1 cellular context compared by ENCODE assay signal in the genomic region with DNA sequence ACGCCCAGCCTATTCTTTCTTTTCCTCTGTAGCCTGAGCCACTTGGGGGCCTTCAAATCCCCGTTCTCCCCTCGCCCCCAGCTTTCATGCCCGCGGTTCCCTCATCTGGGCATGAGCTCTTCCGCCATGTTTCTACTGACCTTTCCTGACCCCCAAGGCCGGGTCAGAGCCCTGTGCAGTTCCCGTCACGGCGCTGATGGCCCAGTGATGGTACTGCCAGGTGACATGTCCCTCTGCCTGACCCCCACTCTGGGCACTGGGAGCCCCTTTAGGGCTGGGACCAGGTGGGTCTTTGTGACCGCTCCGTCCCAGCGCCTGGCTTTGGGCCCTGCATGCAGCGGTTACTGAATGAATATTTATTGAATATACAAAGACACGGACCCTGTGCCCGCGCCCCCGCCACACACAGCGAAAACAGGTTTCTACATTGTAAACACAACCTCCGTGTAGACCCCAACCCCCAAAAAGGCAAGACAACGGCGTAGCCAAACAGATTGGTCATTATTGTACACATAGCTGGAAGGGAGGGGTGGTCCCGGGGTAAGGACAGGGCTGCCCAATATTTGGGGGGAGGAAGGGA.
TF ChIP-seq lines count a peak whose summit lies in the region.

No MANE protein-coding gene starts in this region.

TF ChIP-seq in HepG2, 621 proteins besides CTCF, POLR2A, EP300 and RAD21 (continued from another document and continues in another):
- TF ChIP-seq, protein P1, sequence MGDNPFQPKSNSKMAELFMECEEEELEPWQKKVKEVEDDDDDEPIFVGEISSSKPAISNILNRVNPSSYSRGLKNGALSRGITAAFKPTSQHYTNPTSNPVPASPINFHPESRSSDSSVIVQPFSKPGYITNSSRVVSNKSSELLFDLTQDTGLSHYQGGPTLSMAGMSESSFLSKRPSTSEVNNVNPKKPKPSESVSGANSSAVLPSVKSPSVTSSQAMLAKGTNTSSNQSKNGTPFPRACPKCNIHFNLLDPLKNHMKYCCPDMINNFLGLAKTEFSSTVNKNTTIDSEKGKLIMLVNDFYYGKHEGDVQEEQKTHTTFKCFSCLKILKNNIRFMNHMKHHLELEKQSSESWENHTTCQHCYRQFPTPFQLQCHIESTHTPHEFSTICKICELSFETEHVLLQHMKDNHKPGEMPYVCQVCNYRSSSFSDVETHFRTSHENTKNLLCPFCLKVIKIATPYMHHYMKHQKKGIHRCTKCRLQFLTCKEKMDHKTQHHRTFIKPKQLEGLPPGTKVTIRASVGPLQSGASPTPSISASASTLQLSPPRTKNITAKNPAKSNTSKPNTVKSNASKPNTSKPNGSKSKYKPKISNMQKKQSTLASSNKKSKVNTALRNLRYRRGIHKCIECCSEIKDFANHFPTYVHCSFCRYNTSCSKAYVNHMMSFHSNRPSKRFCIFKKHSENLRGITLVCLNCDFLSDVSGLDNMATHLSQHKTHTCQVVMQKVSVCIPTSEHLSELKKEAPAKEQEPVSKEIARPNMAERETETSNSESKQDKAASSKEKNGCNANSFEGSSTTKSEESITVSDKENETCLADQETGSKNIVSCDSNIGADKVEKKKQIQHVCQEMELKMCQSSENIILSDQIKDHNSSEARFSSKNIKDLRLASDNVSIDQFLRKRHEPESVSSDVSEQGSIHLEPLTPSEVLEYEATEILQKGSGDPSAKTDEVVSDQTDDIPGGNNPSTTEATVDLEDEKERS (CRISPR knock-in tag; IDR thresholded peaks at IDR 0.05) = 0 out of 2 replicates have a peak, but pooled peaks have one; percentile 39
- TF ChIP-seq, protein P2, sequence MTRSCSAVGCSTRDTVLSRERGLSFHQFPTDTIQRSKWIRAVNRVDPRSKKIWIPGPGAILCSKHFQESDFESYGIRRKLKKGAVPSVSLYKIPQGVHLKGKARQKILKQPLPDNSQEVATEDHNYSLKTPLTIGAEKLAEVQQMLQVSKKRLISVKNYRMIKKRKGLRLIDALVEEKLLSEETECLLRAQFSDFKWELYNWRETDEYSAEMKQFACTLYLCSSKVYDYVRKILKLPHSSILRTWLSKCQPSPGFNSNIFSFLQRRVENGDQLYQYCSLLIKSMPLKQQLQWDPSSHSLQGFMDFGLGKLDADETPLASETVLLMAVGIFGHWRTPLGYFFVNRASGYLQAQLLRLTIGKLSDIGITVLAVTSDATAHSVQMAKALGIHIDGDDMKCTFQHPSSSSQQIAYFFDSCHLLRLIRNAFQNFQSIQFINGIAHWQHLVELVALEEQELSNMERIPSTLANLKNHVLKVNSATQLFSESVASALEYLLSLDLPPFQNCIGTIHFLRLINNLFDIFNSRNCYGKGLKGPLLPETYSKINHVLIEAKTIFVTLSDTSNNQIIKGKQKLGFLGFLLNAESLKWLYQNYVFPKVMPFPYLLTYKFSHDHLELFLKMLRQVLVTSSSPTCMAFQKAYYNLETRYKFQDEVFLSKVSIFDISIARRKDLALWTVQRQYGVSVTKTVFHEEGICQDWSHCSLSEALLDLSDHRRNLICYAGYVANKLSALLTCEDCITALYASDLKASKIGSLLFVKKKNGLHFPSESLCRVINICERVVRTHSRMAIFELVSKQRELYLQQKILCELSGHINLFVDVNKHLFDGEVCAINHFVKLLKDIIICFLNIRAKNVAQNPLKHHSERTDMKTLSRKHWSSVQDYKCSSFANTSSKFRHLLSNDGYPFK (CRISPR knock-in tag; IDR thresholded peaks at IDR 0.05; ENCODE audit: borderline replicate concordance) = 0 out of 2 replicates have a peak, but pooled peaks have one; percentile 9
- no peak for TF ChIP-seq TSC22D2 (CRISPR knock-in tag; IDR thresholded peaks at IDR 0.05; ENCODE audit: borderline replicate concordance)
- no peak for TF ChIP-seq ZNF724P (CRISPR knock-in tag; IDR thresholded peaks at IDR 0.05; ENCODE audit: borderline replicate concordance)
- no peak for TF ChIP-seq MBNL3 (CRISPR knock-in tag; conservative IDR thresholded peaks at IDR 0.05)
- no peak for TF ChIP-seq ATF7-NPFF (CRISPR knock-in tag; IDR thresholded peaks at IDR 0.05; ENCODE audit: low read depth)
- no peak for TF ChIP-seq ZNF333 (CRISPR knock-in tag; IDR thresholded peaks at IDR 0.05; ENCODE audit: borderline replicate concordance)
- no peak for TF ChIP-seq ZSCAN20 (CRISPR knock-in tag; IDR thresholded peaks at IDR 0.05; ENCODE audit: borderline replicate concordance)
- TF ChIP-seq ZNF234 (CRISPR knock-in tag; conservative IDR thresholded peaks at IDR 0.05) = no peak
- peak; percentile 33; the same call in 1 of the 2 replicates for TF ChIP-seq ZNF619 (CRISPR knock-in tag; IDR thresholded peaks at IDR 0.05)
- TF ChIP-seq, protein P3, sequence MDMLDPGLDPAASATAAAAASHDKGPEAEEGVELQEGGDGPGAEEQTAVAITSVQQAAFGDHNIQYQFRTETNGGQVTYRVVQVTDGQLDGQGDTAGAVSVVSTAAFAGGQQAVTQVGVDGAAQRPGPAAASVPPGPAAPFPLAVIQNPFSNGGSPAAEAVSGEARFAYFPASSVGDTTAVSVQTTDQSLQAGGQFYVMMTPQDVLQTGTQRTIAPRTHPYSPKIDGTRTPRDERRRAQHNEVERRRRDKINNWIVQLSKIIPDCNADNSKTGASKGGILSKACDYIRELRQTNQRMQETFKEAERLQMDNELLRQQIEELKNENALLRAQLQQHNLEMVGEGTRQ (IDR thresholded peaks at IDR 0.05; ENCODE audit: low read depth, low read length) = no peak
- TF ChIP-seq, protein P3 (CRISPR knock-in tag; IDR thresholded peaks at IDR 0.05; ENCODE audit: borderline replicate concordance) = 0 out of 2 replicates have a peak, but pooled peaks have one; percentile 27
- TF ChIP-seq ZNF331 (CRISPR knock-in tag; IDR thresholded peaks at IDR 0.05) = no peak
- no peak for TF ChIP-seq ZNF570 (CRISPR knock-in tag; IDR thresholded peaks at IDR 0.05; ENCODE audit: borderline replicate concordance)
- TF ChIP-seq ZNF337 (CRISPR knock-in tag; IDR thresholded peaks at IDR 0.05; ENCODE audit: borderline replicate concordance, low read depth) = no peak
- TF ChIP-seq ZNF317 (CRISPR knock-in tag; IDR thresholded peaks at IDR 0.05) = 0 out of 2 replicates have a peak, but pooled peaks have one; percentile 1
- TF ChIP-seq ONECUT2 (CRISPR knock-in tag; IDR thresholded peaks at IDR 0.05) = no peak
- no peak for TF ChIP-seq ZNF816 (CRISPR knock-in tag; IDR thresholded peaks at IDR 0.05; ENCODE audit: borderline replicate concordance)
- no peak for TF ChIP-seq DPF2 (CRISPR knock-in tag; IDR thresholded peaks at IDR 0.05; ENCODE audit: borderline replicate concordance, low read depth)
- TF ChIP-seq CENPT (CRISPR knock-in tag; IDR thresholded peaks at IDR 0.05; ENCODE audit: low read depth) = no peak
- TF ChIP-seq GTF3A (CRISPR knock-in tag; conservative IDR thresholded peaks at IDR 0.05) = no peak
- TF ChIP-seq, protein P4, sequence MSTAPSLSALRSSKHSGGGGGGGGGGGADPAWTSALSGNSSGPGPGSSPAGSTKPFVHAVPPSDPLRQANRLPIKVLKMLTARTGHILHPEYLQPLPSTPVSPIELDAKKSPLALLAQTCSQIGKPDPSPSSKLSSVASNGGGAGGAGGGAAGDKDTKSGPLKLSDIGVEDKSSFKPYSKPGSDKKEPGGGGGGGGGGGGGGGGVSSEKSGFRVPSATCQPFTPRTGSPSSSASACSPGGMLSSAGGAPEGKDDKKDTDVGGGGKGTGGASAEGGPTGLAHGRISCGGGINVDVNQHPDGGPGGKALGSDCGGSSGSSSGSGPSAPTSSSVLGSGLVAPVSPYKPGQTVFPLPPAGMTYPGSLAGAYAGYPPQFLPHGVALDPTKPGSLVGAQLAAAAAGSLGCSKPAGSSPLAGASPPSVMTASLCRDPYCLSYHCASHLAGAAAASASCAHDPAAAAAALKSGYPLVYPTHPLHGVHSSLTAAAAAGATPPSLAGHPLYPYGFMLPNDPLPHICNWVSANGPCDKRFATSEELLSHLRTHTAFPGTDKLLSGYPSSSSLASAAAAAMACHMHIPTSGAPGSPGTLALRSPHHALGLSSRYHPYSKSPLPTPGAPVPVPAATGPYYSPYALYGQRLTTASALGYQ (CRISPR knock-in tag; IDR thresholded peaks at IDR 0.05) = no peak
- TF ChIP-seq ARNT2 (CRISPR knock-in tag; IDR thresholded peaks at IDR 0.05; ENCODE audit: low read depth) = no peak
- TF ChIP-seq ZNF292 (CRISPR knock-in tag; IDR thresholded peaks at IDR 0.05; ENCODE audit: borderline replicate concordance, low read depth) = no peak
- no peak for TF ChIP-seq SMARCE1 (IDR thresholded peaks at IDR 0.05; ENCODE audit: borderline replicate concordance)
- TF ChIP-seq DNMT1 (CRISPR knock-in tag; IDR thresholded peaks at IDR 0.05) = no peak
- TF ChIP-seq GABPA (IDR thresholded peaks at IDR 0.05; ENCODE audit: low read depth, low read length) = no peak
- TF ChIP-seq GABPA (CRISPR knock-in tag; IDR thresholded peaks at IDR 0.05; ENCODE audit: low read depth) = no peak
- TF ChIP-seq, protein P5, sequence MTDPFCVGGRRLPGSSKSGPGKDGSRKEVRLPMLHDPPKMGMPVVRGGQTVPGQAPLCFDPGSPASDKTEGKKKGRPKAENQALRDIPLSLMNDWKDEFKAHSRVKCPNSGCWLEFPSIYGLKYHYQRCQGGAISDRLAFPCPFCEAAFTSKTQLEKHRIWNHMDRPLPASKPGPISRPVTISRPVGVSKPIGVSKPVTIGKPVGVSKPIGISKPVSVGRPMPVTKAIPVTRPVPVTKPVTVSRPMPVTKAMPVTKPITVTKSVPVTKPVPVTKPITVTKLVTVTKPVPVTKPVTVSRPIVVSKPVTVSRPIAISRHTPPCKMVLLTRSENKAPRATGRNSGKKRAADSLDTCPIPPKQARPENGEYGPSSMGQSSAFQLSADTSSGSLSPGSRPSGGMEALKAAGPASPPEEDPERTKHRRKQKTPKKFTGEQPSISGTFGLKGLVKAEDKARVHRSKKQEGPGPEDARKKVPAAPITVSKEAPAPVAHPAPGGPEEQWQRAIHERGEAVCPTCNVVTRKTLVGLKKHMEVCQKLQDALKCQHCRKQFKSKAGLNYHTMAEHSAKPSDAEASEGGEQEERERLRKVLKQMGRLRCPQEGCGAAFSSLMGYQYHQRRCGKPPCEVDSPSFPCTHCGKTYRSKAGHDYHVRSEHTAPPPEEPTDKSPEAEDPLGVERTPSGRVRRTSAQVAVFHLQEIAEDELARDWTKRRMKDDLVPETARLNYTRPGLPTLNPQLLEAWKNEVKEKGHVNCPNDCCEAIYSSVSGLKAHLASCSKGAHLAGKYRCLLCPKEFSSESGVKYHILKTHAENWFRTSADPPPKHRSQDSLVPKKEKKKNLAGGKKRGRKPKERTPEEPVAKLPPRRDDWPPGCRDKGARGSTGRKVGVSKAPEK (CRISPR knock-in tag; IDR thresholded peaks at IDR 0.05; ENCODE audit: borderline replicate concordance) = no peak
- TF ChIP-seq TRIM24 (CRISPR knock-in tag; IDR thresholded peaks at IDR 0.05) = no peak
- TF ChIP-seq TOE1 (CRISPR knock-in tag; IDR thresholded peaks at IDR 0.05) = no peak
- TF ChIP-seq KLF16 (CRISPR knock-in tag; IDR thresholded peaks at IDR 0.05) = no peak
- TF ChIP-seq MTF2 (CRISPR knock-in tag; IDR thresholded peaks at IDR 0.05; ENCODE audit: borderline replicate concordance) = no peak
- no peak for TF ChIP-seq TCF7L2 (IDR thresholded peaks at IDR 0.05; ENCODE audit: low read depth, low read length)
- TF ChIP-seq NFRKB (IDR thresholded peaks at IDR 0.05) = no peak
- no peak for TF ChIP-seq ATF7 (IDR thresholded peaks at IDR 0.05)
- no peak for TF ChIP-seq ATF7 (CRISPR knock-in tag; IDR thresholded peaks at IDR 0.05)
- TF ChIP-seq, protein P6, sequence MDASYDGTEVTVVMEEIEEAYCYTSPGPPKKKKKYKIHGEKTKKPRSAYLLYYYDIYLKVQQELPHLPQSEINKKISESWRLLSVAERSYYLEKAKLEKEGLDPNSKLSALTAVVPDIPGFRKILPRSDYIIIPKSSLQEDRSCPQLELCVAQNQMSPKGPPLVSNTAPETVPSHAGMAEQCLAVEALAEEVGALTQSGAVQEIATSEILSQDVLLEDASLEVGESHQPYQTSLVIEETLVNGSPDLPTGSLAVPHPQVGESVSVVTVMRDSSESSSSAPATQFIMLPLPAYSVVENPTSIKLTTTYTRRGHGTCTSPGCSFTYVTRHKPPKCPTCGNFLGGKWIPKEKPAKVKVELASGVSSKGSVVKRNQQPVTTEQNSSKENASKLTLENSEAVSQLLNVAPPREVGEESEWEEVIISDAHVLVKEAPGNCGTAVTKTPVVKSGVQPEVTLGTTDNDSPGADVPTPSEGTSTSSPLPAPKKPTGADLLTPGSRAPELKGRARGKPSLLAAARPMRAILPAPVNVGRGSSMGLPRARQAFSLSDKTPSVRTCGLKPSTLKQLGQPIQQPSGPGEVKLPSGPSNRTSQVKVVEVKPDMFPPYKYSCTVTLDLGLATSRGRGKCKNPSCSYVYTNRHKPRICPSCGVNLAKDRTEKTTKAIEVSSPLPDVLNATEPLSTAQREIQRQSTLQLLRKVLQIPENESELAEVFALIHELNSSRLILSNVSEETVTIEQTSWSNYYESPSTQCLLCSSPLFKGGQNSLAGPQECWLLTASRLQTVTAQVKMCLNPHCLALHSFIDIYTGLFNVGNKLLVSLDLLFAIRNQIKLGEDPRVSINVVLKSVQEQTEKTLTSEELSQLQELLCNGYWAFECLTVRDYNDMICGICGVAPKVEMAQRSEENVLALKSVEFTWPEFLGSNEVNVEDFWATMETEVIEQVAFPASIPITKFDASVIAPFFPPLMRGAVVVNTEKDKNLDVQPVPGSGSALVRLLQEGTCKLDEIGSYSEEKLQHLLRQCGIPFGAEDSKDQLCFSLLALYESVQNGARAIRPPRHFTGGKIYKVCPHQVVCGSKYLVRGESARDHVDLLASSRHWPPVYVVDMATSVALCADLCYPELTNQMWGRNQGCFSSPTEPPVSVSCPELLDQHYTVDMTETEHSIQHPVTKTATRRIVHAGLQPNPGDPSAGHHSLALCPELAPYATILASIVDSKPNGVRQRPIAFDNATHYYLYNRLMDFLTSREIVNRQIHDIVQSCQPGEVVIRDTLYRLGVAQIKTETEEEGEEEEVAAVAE (CRISPR knock-in tag; IDR thresholded peaks at IDR 0.05; ENCODE audit: borderline replicate concordance) = no peak
- no peak for TF ChIP-seq ZNF34 (CRISPR knock-in tag; IDR thresholded peaks at IDR 0.05; ENCODE audit: borderline replicate concordance)
- TF ChIP-seq, protein P7, sequence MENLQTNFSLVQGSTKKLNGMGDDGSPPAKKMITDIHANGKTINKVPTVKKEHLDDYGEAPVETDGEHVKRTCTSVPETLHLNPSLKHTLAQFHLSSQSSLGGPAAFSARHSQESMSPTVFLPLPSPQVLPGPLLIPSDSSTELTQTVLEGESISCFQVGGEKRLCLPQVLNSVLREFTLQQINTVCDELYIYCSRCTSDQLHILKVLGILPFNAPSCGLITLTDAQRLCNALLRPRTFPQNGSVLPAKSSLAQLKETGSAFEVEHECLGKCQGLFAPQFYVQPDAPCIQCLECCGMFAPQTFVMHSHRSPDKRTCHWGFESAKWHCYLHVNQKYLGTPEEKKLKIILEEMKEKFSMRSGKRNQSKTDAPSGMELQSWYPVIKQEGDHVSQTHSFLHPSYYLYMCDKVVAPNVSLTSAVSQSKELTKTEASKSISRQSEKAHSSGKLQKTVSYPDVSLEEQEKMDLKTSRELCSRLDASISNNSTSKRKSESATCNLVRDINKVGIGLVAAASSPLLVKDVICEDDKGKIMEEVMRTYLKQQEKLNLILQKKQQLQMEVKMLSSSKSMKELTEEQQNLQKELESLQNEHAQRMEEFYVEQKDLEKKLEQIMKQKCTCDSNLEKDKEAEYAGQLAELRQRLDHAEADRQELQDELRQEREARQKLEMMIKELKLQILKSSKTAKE (CRISPR knock-in tag; IDR thresholded peaks at IDR 0.05; ENCODE audit: borderline replicate concordance) = peak; percentile 24
- TF ChIP-seq CHCHD3 (CRISPR knock-in tag; IDR thresholded peaks at IDR 0.05) = no peak
- no peak for TF ChIP-seq SMAD9 (CRISPR knock-in tag; IDR thresholded peaks at IDR 0.05)
- TF ChIP-seq KLF12 (CRISPR knock-in tag; IDR thresholded peaks at IDR 0.05; ENCODE audit: borderline replicate concordance) = no peak
